Comparison of ENCODE assay signal across 23 cellular contexts in genomic region chr4:70711599-70711998, GRCh38. TPM values are rescaled to one million over a fixed set of nuclear protein-coding genes. Genes with fewer than 3 reads are reported as not detected.
DNase-seq lines count a peak whose midpoint lies in the region; ATAC-seq and TF ChIP-seq lines count a peak whose summit lies in the region.
"Had no signal": no experiment of that assay in that cellular context is flagged by ENCODE, and none has a peak within 500 bp of the region (broad histone marks: within the 10 kb centered on the region; RNA-seq: fewer than 3 reads in every experiment).

No MANE protein-coding gene starts in this region.

- peak overlapping the region; percentile 76 for H3K27ac Mint-ChIP-seq in activated T-cell treated with anti-CD3 and anti-CD28 coated beads, Interleukin-2, amount 50 U/mL, for 72 hours
- H3K27ac Mint-ChIP-seq in T-helper 17 cell (peak overlapping the region; percentile 85), endothelial cell (ENCODE audit: unreplicated experiment) (peak overlapping the region; percentile 10)
- peak overlapping the region; percentile 86 for H3K27ac Mint-ChIP-seq in stimulated activated naive B cell treated with anti-CD40 and anti-IgM and Interleukin-4, amounts not matched to agents 10 μg/mL and 1 μg/mL and 100 μg/mL, for 72 hours
- H3K27ac Mint-ChIP-seq: HFFc6 had no signal

- H3K27me3 Mint-ChIP-seq in activated T-cell treated with anti-CD3 and anti-CD28 coated beads, Interleukin-2, amount 50 U/mL, for 72 hours (ENCODE audit: low read depth), result no peaks in the 10 kb centered on the region
- H3K27me3 Mint-ChIP-seq in activated T-cell treated with anti-CD3 and anti-CD28 coated beads, Interleukin-2, amount 50 U/mL, for 4 hours (ENCODE audit: low read depth), result no peaks in the 10 kb centered on the region
- H3K27me3 Mint-ChIP-seq in T-helper 17 cell (no peaks in the 10 kb centered on the region), endothelial cell (ENCODE audit: unreplicated experiment) (no peaks in the 10 kb centered on the region)
- H3K27me3 Mint-ChIP-seq in stimulated activated naive B cell treated with anti-CD40 and anti-IgM and Interleukin-4, amounts not matched to agents 10 μg/mL and 1 μg/mL and 100 μg/mL, for 72 hours, result no peaks in the 10 kb centered on the region
- H3K27me3 Mint-ChIP-seq: natural killer cell treated with Interleukin-12 subunit alpha and Interleukin-12 subunit beta and Interleukin-15 and Interleukin-18, amount 100 ng/mL, for 72 hours had no signal

- peak overlapping the region; percentile 5 to 26 for H3K4me3 Mint-ChIP-seq in activated T-cell treated with anti-CD3 and anti-CD28 coated beads, Interleukin-2, amount 50 U/mL, for 72 hours
- H3K4me3 Mint-ChIP-seq in activated T-cell treated with anti-CD3 and anti-CD28 coated beads, Interleukin-2, amount 50 U/mL, for 4 hours, result no peak overlapping the region
- H3K4me3 Mint-ChIP-seq in T-helper 17 cell, result peak overlapping the region; percentile 71
- H3K4me3 Mint-ChIP-seq in endothelial cell (ENCODE audit: unreplicated experiment), result peak overlapping the region; percentile 2
- H3K4me3 Mint-ChIP-seq in stimulated activated naive B cell treated with anti-CD40 and anti-IgM and Interleukin-4, amounts not matched to agents 10 μg/mL and 1 μg/mL and 100 μg/mL, for 72 hours, result peak overlapping the region; percentile 23 to 42
- H3K4me3 Mint-ChIP-seq: HFFc6; natural killer cell treated with Interleukin-12 subunit alpha and Interleukin-12 subunit beta and Interleukin-15 and Interleukin-18, amount 100 ng/mL, for 72 hours had no signal

- TF ChIP-seq CTCF in endothelial cell (IDR thresholded peaks at IDR 0.05; ENCODE audit: unreplicated experiment) (no peak), omental fat pad (IDR thresholded peaks at IDR 0.05) (no peak)

- no peak for TF ChIP-seq POLR2A in GM18505 (IDR thresholded peaks at IDR 0.05; ENCODE audit: borderline replicate concordance, extremely low read depth, insufficient read depth, insufficient read length)

- no peaks in the 10 kb centered on the region for H3K9me3 ChIP-seq in T-helper 17 cell (ENCODE audit: control insufficient read depth, low read length, poor library complexity, severe bottlenecking)
- H3K9me3 ChIP-seq: BLaER1 treated with 17β-estradiol and CSF1 and Interleukin-3, amounts not matched to agents 10 nM and 100 nM; gastroesophageal sphincter had no signal

- H3K36me3 Mint-ChIP-seq in activated T-cell treated with anti-CD3 and anti-CD28 coated beads, Interleukin-2, amount 50 U/mL, for 72 hours (ENCODE audit: insufficient read depth in 2 of 2), result no peaks in the 10 kb centered on the region
- H3K36me3 Mint-ChIP-seq in activated T-cell treated with anti-CD3 and anti-CD28 coated beads, Interleukin-2, amount 50 U/mL, for 4 hours (ENCODE audit: insufficient read depth), result no peaks in the 10 kb centered on the region
- H3K36me3 Mint-ChIP-seq in T-helper 17 cell (ENCODE audit: low read depth), result no peaks in the 10 kb centered on the region
- H3K36me3 Mint-ChIP-seq in endothelial cell (ENCODE audit: low read depth, unreplicated experiment), result no peaks in the 10 kb centered on the region
- peaks cover 9 to 10% of the 10 kb centered on the region in 2 donors for H3K36me3 Mint-ChIP-seq in stimulated activated naive B cell treated with anti-CD40 and anti-IgM and Interleukin-4, amounts not matched to agents 10 μg/mL and 1 μg/mL and 100 μg/mL, for 72 hours
- H3K36me3 Mint-ChIP-seq: natural killer cell treated with Interleukin-12 subunit alpha and Interleukin-12 subunit beta and Interleukin-15 and Interleukin-18, amount 100 ng/mL, for 72 hours had no signal

- no peak for ATAC-seq in activated T-cell treated with anti-CD3 and anti-CD28 coated beads, Interleukin-2, amount 50 U/mL, for 72 hours (replicated peaks in 1 of 2)
- ATAC-seq in activated T-cell treated with anti-CD3 and anti-CD28 coated beads, Interleukin-2, amount 50 U/mL, for 4 hours, result no peak
- ATAC-seq in T-helper 17 cell (no peak), omental fat pad (ENCODE audit: low FRiP score) (no peak), GM18505 (IDR thresholded peaks at IDR 0.05; ENCODE audit: unreplicated experiment) (no peak)
- ATAC-seq in stimulated activated naive B cell treated with anti-CD40 and anti-IgM and Interleukin-4, amounts not matched to agents 10 μg/mL and 1 μg/mL and 100 μg/mL, for 72 hours (replicated peaks), result no peak
- ATAC-seq: esophagus mucosa; gastroesophageal sphincter; natural killer cell treated with Interleukin-12 subunit alpha and Interleukin-12 subunit beta and Interleukin-15 and Interleukin-18, amount 100 ng/mL, for 72 hours had no signal

- H3K9me3 Mint-ChIP-seq in activated T-cell treated with anti-CD3 and anti-CD28 coated beads, Interleukin-2, amount 50 U/mL, for 72 hours, result no peaks in the 10 kb centered on the region
- no peaks in the 10 kb centered on the region for H3K9me3 Mint-ChIP-seq in activated T-cell treated with anti-CD3 and anti-CD28 coated beads, Interleukin-2, amount 50 U/mL, for 4 hours
- no peaks in the 10 kb centered on the region for H3K9me3 Mint-ChIP-seq in endothelial cell (ENCODE audit: unreplicated experiment)
- no peaks in the 10 kb centered on the region for H3K9me3 Mint-ChIP-seq in stimulated activated naive B cell treated with anti-CD40 and anti-IgM and Interleukin-4, amounts not matched to agents 10 μg/mL and 1 μg/mL and 100 μg/mL, for 72 hours
- H3K9me3 Mint-ChIP-seq: HFFc6; natural killer cell treated with Interleukin-12 subunit alpha and Interleukin-12 subunit beta and Interleukin-15 and Interleukin-18, amount 100 ng/mL, for 72 hours had no signal

- no peak for DNase-seq in activated T-cell treated with anti-CD3 and anti-CD28 coated beads, Interleukin-2, amount 50 U/mL, for 72 hours
- no peak for DNase-seq in activated T-cell treated with anti-CD3 and anti-CD28 coated beads, Interleukin-2, amount 50 U/mL, for 4 hours
- DNase-seq in T-helper 17 cell (no peak), endothelial cell (ENCODE audit: low spot score) (no peak), omental fat pad (ENCODE audit: low spot score) (no peak), NCI-H1092 (lab: John Stamatoyannopoulos, UW) (no peak)
- DNase-seq in stimulated activated naive B cell treated with anti-CD40 and anti-IgM and Interleukin-4, amounts not matched to agents 10 μg/mL and 1 μg/mL and 100 μg/mL, for 72 hours, result no peak
- DNase-seq: activated CD4-positive, alpha-beta T cell treated with anti-CD3 and anti-CD28 coated beads, Interleukin-2, amount 50 U/mL, for 48 hours; HFFc6; KBM-7; kidney glomerular epithelial cell; mesendoderm; NCI-H1048; NCI-H510A treated with DMSO at 0.1 percent for 48 hours; Right ventricle myocardium superior; stimulated activated CD4-positive, alpha-beta T cell treated with anti-CD3 and anti-CD28 coated beads, Interleukin-2, amount 100 ng/mL, for 48 hours had no signal

- peaks cover 54% of the 10 kb centered on the region for H3K4me1 Mint-ChIP-seq in activated T-cell treated with anti-CD3 and anti-CD28 coated beads, Interleukin-2, amount 50 U/mL, for 72 hours (ENCODE audit: low read depth)
- H3K4me1 Mint-ChIP-seq in activated T-cell treated with anti-CD3 and anti-CD28 coated beads, Interleukin-2, amount 50 U/mL, for 4 hours (ENCODE audit: low read depth), result peaks cover 40% of the 10 kb centered on the region
- H3K4me1 Mint-ChIP-seq in T-helper 17 cell, result peaks cover 19% of the 10 kb centered on the region
- H3K4me1 Mint-ChIP-seq in endothelial cell (ENCODE audit: unreplicated experiment), result peaks cover 13% of the 10 kb centered on the region
- H3K4me1 Mint-ChIP-seq in stimulated activated naive B cell treated with anti-CD40 and anti-IgM and Interleukin-4, amounts not matched to agents 10 μg/mL and 1 μg/mL and 100 μg/mL, for 72 hours, result peaks cover 34 to 62% of the 10 kb centered on the region in 2 donors

RNA-seq across cellular contexts. Expression of gene RUFY3, which starts 10.2 kb away (rescaled TPM):
- 10 to 100 TPM; 27.6 to 30.2 TPM for total RNA-seq in activated T-cell treated with anti-CD3 and anti-CD28 coated beads, Interleukin-2, amount 50 U/mL, for 72 hours
- 1 to 10 TPM; 6.3 to 8.0 (median 7.9) TPM for total RNA-seq in activated T-cell treated with anti-CD3 and anti-CD28 coated beads, Interleukin-2, amount 50 U/mL, for 4 hours
- 10 to 100 TPM; 32.8 to 33.0 TPM for total RNA-seq in T-helper 17 cell
- 72.6 TPM for total RNA-seq in endothelial cell (ENCODE audit: unreplicated experiment)
- 10 to 100 TPM; 34.2 to 92.8 (median 64.0) TPM for total RNA-seq in omental fat pad

RNA-seq across cellular contexts. Expression of gene UTP3, which starts 23.3 kb away (rescaled TPM):
- total RNA-seq in activated T-cell treated with anti-CD3 and anti-CD28 coated beads, Interleukin-2, amount 50 U/mL, for 72 hours, result 10 to 100 TPM; 24.3 to 26.0 TPM
- total RNA-seq in activated T-cell treated with anti-CD3 and anti-CD28 coated beads, Interleukin-2, amount 50 U/mL, for 4 hours, result 10 to 100 TPM; 49.2 to 54.8 (median 51.4) TPM
- 10 to 100 TPM; 16.8 to 18.1 TPM for total RNA-seq in T-helper 17 cell
- 28.6 TPM for total RNA-seq in endothelial cell (ENCODE audit: unreplicated experiment)
- total RNA-seq in omental fat pad, result 10 to 100 TPM; 20.7 to 67.5 (median 26.5) TPM

RNA-seq across cellular contexts. Expression of gene JCHAIN, which starts 45.3 kb away (rescaled TPM):
- total RNA-seq in activated T-cell treated with anti-CD3 and anti-CD28 coated beads, Interleukin-2, amount 50 U/mL, for 72 hours, result under 1 TPM in 1 of 2 donors, not detected in 1; 0.49 TPM
- 1 to 10 TPM in 2 of 3 donors, under 1 TPM in 1; 0.58 to 1.4 (median 1.1) TPM for total RNA-seq in activated T-cell treated with anti-CD3 and anti-CD28 coated beads, Interleukin-2, amount 50 U/mL, for 4 hours
- total RNA-seq in T-helper 17 cell (1 to 10 TPM in 1 of 2 donors, not detected in 1; 2.8 TPM), endothelial cell (ENCODE audit: unreplicated experiment) (not detected), omental fat pad (10 to 100 TPM; 15.8 to 99.9 (median 36.0) TPM)
- total RNA-seq: A673, dermis microvascular lymphatic vessel endothelial cell had no signal

Comparison
In these comparisons a context has a peak if more than half of its experiments do, and no peak if none do; other contexts are left out.
1. H3K27ac Mint-ChIP-seq: peak in every context shown above with its lines; median percentile 86 in stimulated activated naive B cell treated with anti-CD40 and anti-IgM and Interleukin-4, amounts not matched to agents 10 μg/mL and 1 μg/mL and 100 μg/mL, for 72 hours; 85 in T-helper 17 cell; 76 in activated T-cell treated with anti-CD3 and anti-CD28 coated beads, Interleukin-2, amount 50 U/mL, for 72 hours; 10 in endothelial cell.
2. RNA of gene JCHAIN, which starts 45.3 kb away (total RNA-seq): 15.8 to 99.9 TPM in omental fat pad; 2.8 TPM in T-helper 17 cell, 0.58 to 1.4 TPM in activated T-cell treated with anti-CD3 and anti-CD28 coated beads, Interleukin-2, amount 50 U/mL, for 4 hours, 0.49 TPM in activated T-cell treated with anti-CD3 and anti-CD28 coated beads, Interleukin-2, amount 50 U/mL, for 72 hours and not detected in endothelial cell (single experiment); every median in the first group is over 4 times any median in the second.